In genomic region chr1:79711001-79711431, GRCh38 we compare ENCODE assay signal across 12 cellular contexts.
A peak's percentile ranks its signal among the peaks of the same experiment; 100 is the strongest.
DNase-seq lines count a peak whose midpoint lies in the region; ATAC-seq and TF ChIP-seq lines count a peak whose summit lies in the region.
"Had no signal": no experiment of that assay in that cellular context is flagged by ENCODE, and none has a peak within 500 bp of the region (broad histone marks: within the 10 kb centered on the region; RNA-seq: fewer than 3 reads in every experiment).

No MANE protein-coding gene starts in this region.

- no peak overlapping the region for H3K4me2 ChIP-seq in mammary epithelial cell (ENCODE audit: insufficient read depth, low read depth, low read length)

- H3K9me3 Mint-ChIP-seq in activated CD8-positive, alpha-beta memory T cell treated with anti-CD3 and anti-CD28 coated beads, Interleukin-2, amount 10 ng/mL, durations not matched to agents 7 days and 5 days (ENCODE audit: low read depth), result peaks cover 5% of the 10 kb centered on the region

- ATAC-seq in GM18498 (IDR thresholded peaks at IDR 0.05; ENCODE audit: unreplicated experiment) (peak; percentile 85), GM21576 (IDR thresholded peaks at IDR 0.05; ENCODE audit: unreplicated experiment) (peak; percentile 88), HG03432 (IDR thresholded peaks at IDR 0.05; ENCODE audit: unreplicated experiment) (peak; percentile 95), Right ventricle myocardium inferior (no peak)
- ATAC-seq in activated CD8-positive, alpha-beta memory T cell treated with anti-CD3 and anti-CD28 coated beads, Interleukin-2, amount 10 ng/mL, durations not matched to agents 7 days and 5 days, result no peak
- ATAC-seq: activated T-cell treated with anti-CD3 and anti-CD28 coated beads, Interleukin-2, amount 50 U/mL, for 4 hours had no signal

- H3K27me3 Mint-ChIP-seq in activated CD8-positive, alpha-beta memory T cell treated with anti-CD3 and anti-CD28 coated beads, Interleukin-2, amount 10 ng/mL, durations not matched to agents 7 days and 5 days, result no peaks in the 10 kb centered on the region

- intact Hi-C loops in Right ventricle myocardium inferior (cut with DNase I) (no loop called here), mammary epithelial cell (cut with micrococcal nuclease) (no loop called here)

- no peaks in the 10 kb centered on the region for H3K9me3 ChIP-seq in mammary epithelial cell (replicated peaks; ENCODE audit: insufficient read depth, low read length)
- H3K9me3 ChIP-seq: stomach had no signal

- H3K36me3 ChIP-seq in mammary epithelial cell (ENCODE audit: insufficient read depth, low read length), result no peaks in the 10 kb centered on the region
- H3K36me3 ChIP-seq: stomach had no signal

- H3K9ac ChIP-seq in mammary epithelial cell (ENCODE audit: insufficient read depth, low read length), result no peak overlapping the region

- dilution Hi-C loops in mammary epithelial cell (cut with HindIII; ENCODE audit: low sequenced_read_pairs), result no loop called here

- no peaks in the 10 kb centered on the region for H3K4me1 Mint-ChIP-seq in activated CD8-positive, alpha-beta memory T cell treated with anti-CD3 and anti-CD28 coated beads, Interleukin-2, amount 10 ng/mL, durations not matched to agents 7 days and 5 days

- no peaks in the 10 kb centered on the region for H4K20me1 ChIP-seq in mammary epithelial cell (ENCODE audit: insufficient read depth, low read length)

- H3K4me3 ChIP-seq in fibroblast of mammary gland (ENCODE audit: control insufficient read depth, low read depth, low read length) (no peak overlapping the region), mammary epithelial cell (replicated peaks in 1 of 3; ENCODE audit: insufficient read depth in 1 of 3, low read depth in 2 of 3, low read length in 3 of 3) (no peak overlapping the region)
- H3K4me3 ChIP-seq: stomach had no signal

- TF ChIP-seq CTCF in fibroblast of mammary gland (conservative IDR thresholded peaks at IDR 0.05; ENCODE audit: control insufficient read depth, insufficient read depth, low read depth, low read length) (no peak), mammary epithelial cell (conservative IDR thresholded peaks at IDR 0.05 in 1 of 2, IDR thresholded peaks at IDR 0.05 in 1 of 2; ENCODE audit: extremely low read depth in 1 of 2, insufficient read depth in 1 of 2, low read depth in 1 of 2, low read length in 2 of 2) (no peak)

- DNase-seq in fibroblast of mammary gland (ENCODE audit: low read depth) (peak; percentile 53), Right ventricle myocardium inferior (ENCODE audit: missing footprints) (no peak), mammary epithelial cell (no peak), activated T-cell treated with anti-CD3 and anti-CD28 coated beads for 4 hours (no peak)
- DNase-seq in activated CD8-positive, alpha-beta memory T cell treated with anti-CD3 and anti-CD28 coated beads, Interleukin-2, amount 10 ng/mL, durations not matched to agents 7 days and 5 days, result no peak
- DNase-seq: activated T-cell treated with anti-CD3 and anti-CD28 coated beads, Interleukin-2, amount 50 U/mL, for 4 hours; DMS 273 treated with DMSO at 0.1 percent for 48 hours; SHP77; stomach had no signal

- H3K27ac Mint-ChIP-seq in activated CD8-positive, alpha-beta memory T cell treated with anti-CD3 and anti-CD28 coated beads, Interleukin-2, amount 10 ng/mL, durations not matched to agents 7 days and 5 days, result no peak overlapping the region

- H2AFZ ChIP-seq in mammary epithelial cell (ENCODE audit: low read depth, low read length), result no peak overlapping the region

- no peaks in the 10 kb centered on the region for H3K79me2 ChIP-seq in mammary epithelial cell (ENCODE audit: insufficient read depth, low read length)

- H3K36me3 Mint-ChIP-seq in activated CD8-positive, alpha-beta memory T cell treated with anti-CD3 and anti-CD28 coated beads, Interleukin-2, amount 10 ng/mL, durations not matched to agents 7 days and 5 days, result no peaks in the 10 kb centered on the region

- in situ Hi-C loops in mammary epithelial cell (cut with MboI; ENCODE audit: low sequenced_read_pairs in 2 of 2), result no loop called here

- H3K27ac ChIP-seq in mammary epithelial cell (ENCODE audit: insufficient read depth, low read depth, low read length), result no peak overlapping the region
- H3K27ac ChIP-seq: stomach had no signal

- no TSS peak for BruUV-seq in mammary epithelial cell (replicated peaks; lab: Mats Ljungman, UMichigan)

- H3K4me3 Mint-ChIP-seq in activated CD8-positive, alpha-beta memory T cell treated with anti-CD3 and anti-CD28 coated beads, Interleukin-2, amount 10 ng/mL, durations not matched to agents 7 days and 5 days, result no peak overlapping the region
- H3K4me3 Mint-ChIP-seq: activated T-cell treated with anti-CD3 and anti-CD28 coated beads, Interleukin-2, amount 50 U/mL, for 4 hours had no signal

- CTCF ChIA-PET in activated CD8-positive, alpha-beta memory T cell treated with anti-CD3 and anti-CD28 coated beads, Interleukin-2, amount 10 ng/mL, durations not matched to agents 7 days and 5 days (lab: Charles Lee), result no interaction called here
- CTCF ChIA-PET in mammary epithelial cell (lab: Charles Lee; ENCODE audit: low non-redundant PET), result no interaction called here

- 57% methylated on average over 3 of the region's 3 CpGs for WGBS in mammary epithelial cell (ENCODE audit: low coverage, missing lambda C conversion rate)

- H3K27me3 ChIP-seq in mammary epithelial cell (ENCODE audit: insufficient read depth, low read length), result no peaks in the 10 kb centered on the region
- H3K27me3 ChIP-seq: stomach had no signal

- H3K4me1 ChIP-seq in mammary epithelial cell (ENCODE audit: insufficient read depth, low read length), result no peaks in the 10 kb centered on the region
- H3K4me1 ChIP-seq: stomach had no signal

Comparison
In these comparisons a context has a peak if more than half of its experiments do, and no peak if none do; other contexts are left out.
1. ATAC-seq: peak in GM18498 (single experiment), GM21576 (single experiment) and HG03432 (single experiment); none in activated CD8-positive, alpha-beta memory T cell treated with anti-CD3 and anti-CD28 coated beads, Interleukin-2, amount 10 ng/mL, durations not matched to agents 7 days and 5 days (single experiment) and Right ventricle myocardium inferior (single experiment).